Comparison of ENCODE assay signal across 16 cellular contexts in genomic region chr17:68424188-68424587, GRCh38. TPM values are rescaled to one million over a fixed set of nuclear protein-coding genes. Genes with fewer than 3 reads are reported as not detected.
A peak's percentile ranks its signal among the peaks of the same experiment; 100 is the strongest.
DNase-seq lines count a peak whose midpoint lies in the region; ATAC-seq and TF ChIP-seq lines count a peak whose summit lies in the region.
"Had no signal": no experiment of that assay in that cellular context is flagged by ENCODE, and none has a peak within 500 bp of the region (broad histone marks: within the 10 kb centered on the region; RNA-seq: fewer than 3 reads in every experiment).

No MANE protein-coding gene starts in this region.

- peak; percentile 41 for DNase-seq in ELF-1 (ENCODE audit: low read depth, low spot score)
- DNase-seq in H9, result no peak
- DNase-seq in neuronal stem cell (ENCODE audit: low spot score), result no peak
- no peak for DNase-seq in thyroid gland
- no peak for DNase-seq in activated naive CD8-positive, alpha-beta T cell treated with anti-CD3 and anti-CD28 coated beads, Interleukin-2, amount 50 U/mL, for 24 hours
- no peak for DNase-seq in CD14-positive monocyte (ENCODE audit: low spot score)
- DNase-seq in smooth muscle cell (lab: John Stamatoyannopoulos, UW; ENCODE audit: unreplicated experiment), result no peak
- DNase-seq: AML-193; CD4-positive, alpha-beta memory T cell; GF-D8; GM23248; IMR-90 had no signal

- H3K56ac ChIP-seq in H9 (ENCODE audit: insufficient read length, low read depth, low read length), result no peak overlapping the region

- no peak overlapping the region for H2BK20ac ChIP-seq in H9 (ENCODE audit: low read depth, low read length, poor library complexity, severe bottlenecking)

- H2BK12ac ChIP-seq in H9 (ENCODE audit: insufficient read length, low read depth, low read length), result no peak overlapping the region
- no peak overlapping the region for H2BK12ac ChIP-seq in neuronal stem cell (ENCODE audit: low read length)

- no peaks in the 10 kb centered on the region for H3K9me3 ChIP-seq in H9 (ENCODE audit: control insufficient read depth, low read depth, low read length)
- H3K9me3 ChIP-seq in neuronal stem cell (replicated peaks in 1 of 2; ENCODE audit: control insufficient read depth in 2 of 2, insufficient read depth in 1 of 2, low read depth in 1 of 2, low read length in 2 of 2), result no peaks in the 10 kb centered on the region
- no peaks in the 10 kb centered on the region for H3K9me3 ChIP-seq in thyroid gland
- no peaks in the 10 kb centered on the region for H3K9me3 ChIP-seq in smooth muscle cell (replicated peaks; ENCODE audit: low read depth)
- H3K9me3 ChIP-seq: A549, HAP-1 had no signal

- H3K36me3 Mint-ChIP-seq in H9 (ENCODE audit: insufficient read depth in 1 of 3, low read depth in 3 of 3) (peaks cover 21 to 38% (median 28%) of the 10 kb centered on the region in 3 experiments), CD14-positive monocyte (peaks cover 73 to 91% of the 10 kb centered on the region in 2 donors)
- H3K36me3 Mint-ChIP-seq in activated naive CD8-positive, alpha-beta T cell treated with anti-CD3 and anti-CD28 coated beads, Interleukin-2, amount 50 U/mL, for 24 hours (ENCODE audit: low read depth), result peaks cover 6% of the 10 kb centered on the region

- no peak overlapping the region for H3K9ac ChIP-seq in H9 (ENCODE audit: extremely low read depth, insufficient read length, low read length)
- no peak overlapping the region for H3K9ac ChIP-seq in neuronal stem cell (ENCODE audit: low read depth, low read length, poor library complexity)
- H3K9ac ChIP-seq in smooth muscle cell (ENCODE audit: low read depth), result no peak overlapping the region
- H3K9ac ChIP-seq: GM23248 had no signal

- H3K4me1 ChIP-seq in H9 (ENCODE audit: insufficient read depth, low read length) (no peaks in the 10 kb centered on the region), neuronal stem cell (ENCODE audit: control insufficient read depth in 2 of 2, insufficient read depth in 1 of 2, low read depth in 1 of 2, low read length in 2 of 2) (peaks cover 0 to 2% of the 10 kb centered on the region in 2 donors), thyroid gland (peaks cover 7 to 25% of the 10 kb centered on the region in 2 donors), smooth muscle cell (ENCODE audit: low read depth) (no peaks in the 10 kb centered on the region)
- H3K4me1 ChIP-seq: A549, HAP-1 had no signal

- no peaks in the 10 kb centered on the region for H3K79me2 ChIP-seq in H9 (ENCODE audit: insufficient read depth, low read length)
- no peaks in the 10 kb centered on the region for H3K79me2 ChIP-seq in smooth muscle cell (ENCODE audit: low read depth)

- H3K4me3 ChIP-seq in neuronal stem cell (ENCODE audit: low read length in 2 of 2) (no peak overlapping the region), thyroid gland (replicated peaks in 1 of 3) (no peak overlapping the region), smooth muscle cell (no peak overlapping the region)
- H3K4me3 ChIP-seq: A549, GM23248, HAP-1, K562 had no signal

- H3K27ac ChIP-seq in H9 (ENCODE audit: insufficient read length, low read depth, low read length) (no peak overlapping the region), neuronal stem cell (replicated peaks; ENCODE audit: low read length) (no peak overlapping the region), thyroid gland (peak overlapping the region in 2 of 3 donors; percentile 55 to 63), smooth muscle cell (ENCODE audit: low read depth) (no peak overlapping the region)
- H3K27ac ChIP-seq: A549, C4-2B, GM23248 had no signal

- H3K9me3 Mint-ChIP-seq in H9 (peaks cover 8% of the 10 kb centered on the region in 2 experiments; a peak in 3 of 5 replicates), CD14-positive monocyte (no peaks in the 10 kb centered on the region)
- H3K9me3 Mint-ChIP-seq in activated naive CD8-positive, alpha-beta T cell treated with anti-CD3 and anti-CD28 coated beads, Interleukin-2, amount 50 U/mL, for 24 hours, result no peaks in the 10 kb centered on the region

- no peak overlapping the region for H3K4me2 ChIP-seq in H9 (ENCODE audit: insufficient read depth, insufficient read length, low read length)
- H3K4me2 ChIP-seq in neuronal stem cell (ENCODE audit: insufficient read depth, low read length, poor library complexity, severe bottlenecking), result no peak overlapping the region
- H3K4me2 ChIP-seq in smooth muscle cell, result no peak overlapping the region
- H3K4me2 ChIP-seq: A549 had no signal

- no peaks in the 10 kb centered on the region for H4K20me1 ChIP-seq in H9 (ENCODE audit: control insufficient read depth, insufficient read depth, insufficient read length)
- no peaks in the 10 kb centered on the region for H4K20me1 ChIP-seq in smooth muscle cell (ENCODE audit: low read depth)

- H2AFZ ChIP-seq in H9 (ENCODE audit: low read length) (no peak overlapping the region), neuronal stem cell (ENCODE audit: low read length) (no peak overlapping the region), smooth muscle cell (ENCODE audit: low read depth) (no peak overlapping the region)
- H2AFZ ChIP-seq: GM23248 had no signal

- H3K79me1 ChIP-seq in H9 (ENCODE audit: insufficient read depth, low read depth, low read length, poor library complexity, severe bottlenecking), result no peaks in the 10 kb centered on the region
- H3K79me1 ChIP-seq in neuronal stem cell (ENCODE audit: low read depth, low read length), result no peaks in the 10 kb centered on the region

- H3T11ph ChIP-seq in H9 (ENCODE audit: low read length), result no peak overlapping the region

- H3K18ac ChIP-seq in H9 (ENCODE audit: insufficient read length, low read depth, low read length) (no peak overlapping the region), neuronal stem cell (ENCODE audit: low read length) (peak overlapping the region; percentile 46)

- H3K27ac Mint-ChIP-seq in H9 (peak overlapping the region; percentile 88 to 92 (median 90); a peak in 4 of 7 replicates), CD14-positive monocyte (no peak overlapping the region)
- no peak overlapping the region for H3K27ac Mint-ChIP-seq in activated naive CD8-positive, alpha-beta T cell treated with anti-CD3 and anti-CD28 coated beads, Interleukin-2, amount 50 U/mL, for 24 hours
- H3K27ac Mint-ChIP-seq: CD4-positive, alpha-beta memory T cell had no signal

- H2BK5ac ChIP-seq in H9 (ENCODE audit: insufficient read length, low read length) (no peak overlapping the region), neuronal stem cell (ENCODE audit: low read length) (no peak overlapping the region)

- H4K91ac ChIP-seq in H9 (ENCODE audit: insufficient read length, low read depth, low read length) (no peak overlapping the region), neuronal stem cell (ENCODE audit: low read depth, low read length, poor library complexity) (no peak overlapping the region)

- H3F3A ChIP-seq in smooth muscle cell (ENCODE audit: low read depth), result no peaks in the 10 kb centered on the region

- H3K23ac ChIP-seq in H9 (ENCODE audit: insufficient read length, low read depth, low read length), result no peak overlapping the region
- no peak overlapping the region for H3K23ac ChIP-seq in neuronal stem cell (ENCODE audit: low read depth, low read length, poor library complexity)

- TF ChIP-seq CTCF in H9 (conservative IDR thresholded peaks at IDR 0.05) (no peak), thyroid gland (IDR thresholded peaks at IDR 0.05) (no peak), CD14-positive monocyte (IDR thresholded peaks at IDR 0.05) (no peak), smooth muscle cell (IDR thresholded peaks at IDR 0.05; ENCODE audit: borderline replicate concordance, insufficient read depth, poor library complexity, severe bottlenecking) (no peak)

- H4K8ac ChIP-seq in H9 (replicated peaks; ENCODE audit: insufficient read length, low read depth, low read length), result no peak overlapping the region
- H4K8ac ChIP-seq in neuronal stem cell (ENCODE audit: low read depth, low read length), result no peak overlapping the region

- H3K4me1 Mint-ChIP-seq in H9, result peaks cover 19% of the 10 kb centered on the region in 2 experiments
- no peaks in the 10 kb centered on the region for H3K4me1 Mint-ChIP-seq in activated naive CD8-positive, alpha-beta T cell treated with anti-CD3 and anti-CD28 coated beads, Interleukin-2, amount 50 U/mL, for 24 hours
- no peaks in the 10 kb centered on the region for H3K4me1 Mint-ChIP-seq in CD14-positive monocyte

- H2BK15ac ChIP-seq in H9 (ENCODE audit: low read depth, low read length), result no peak overlapping the region
- no peak overlapping the region for H2BK15ac ChIP-seq in neuronal stem cell (ENCODE audit: low read length)

- no peaks in the 10 kb centered on the region for H3K23me2 ChIP-seq in H9 (ENCODE audit: insufficient read length, low read depth, low read length, poor library complexity, severe bottlenecking)

- H3K27me3 ChIP-seq in H9 (ENCODE audit: insufficient read depth, low read length) (no peaks in the 10 kb centered on the region), neuronal stem cell (ENCODE audit: control insufficient read depth in 3 of 3, insufficient read depth in 3 of 3, low read depth in 1 of 3, low read length in 3 of 3) (no peaks in the 10 kb centered on the region), thyroid gland (no peaks in the 10 kb centered on the region), smooth muscle cell (ENCODE audit: low read depth) (no peaks in the 10 kb centered on the region)

- no peak overlapping the region for H4K5ac ChIP-seq in H9 (ENCODE audit: insufficient read length, low read depth, low read length)

- no peak overlapping the region for H2AK5ac ChIP-seq in H9 (ENCODE audit: insufficient read length, low read length)
- H2AK5ac ChIP-seq in neuronal stem cell (ENCODE audit: low read depth, low read length), result no peak overlapping the region

- peaks cover 1% of the 10 kb centered on the region for H3K27me3 Mint-ChIP-seq in H9 (ENCODE audit: low read depth)
- H3K27me3 Mint-ChIP-seq in activated naive CD8-positive, alpha-beta T cell treated with anti-CD3 and anti-CD28 coated beads, Interleukin-2, amount 50 U/mL, for 24 hours, result no peaks in the 10 kb centered on the region
- peaks cover 1 to 3% (median 2%) of the 10 kb centered on the region in 3 donors for H3K27me3 Mint-ChIP-seq in CD14-positive monocyte (ENCODE audit: low read depth in 3 of 3)
- H3K27me3 Mint-ChIP-seq: CD4-positive, alpha-beta memory T cell had no signal

- TF ChIP-seq POLR2A in thyroid gland (IDR thresholded peaks at IDR 0.05), result no peak

- no peak overlapping the region for H2BK120ac ChIP-seq in H9 (ENCODE audit: low read depth, low read length, poor library complexity, severe bottlenecking)
- no peak overlapping the region for H2BK120ac ChIP-seq in neuronal stem cell (ENCODE audit: low read depth, low read length)

- H3K14ac ChIP-seq in H9 (ENCODE audit: insufficient read depth, low read length), result no peak overlapping the region
- no peak overlapping the region for H3K14ac ChIP-seq in neuronal stem cell (ENCODE audit: low read length)

- H3K4ac ChIP-seq in H9 (ENCODE audit: low read depth, low read length) (no peak overlapping the region), neuronal stem cell (ENCODE audit: low read length) (no peak overlapping the region)

- H3K4me3 Mint-ChIP-seq in H9, result no peak overlapping the region
- no peak overlapping the region for H3K4me3 Mint-ChIP-seq in activated naive CD8-positive, alpha-beta T cell treated with anti-CD3 and anti-CD28 coated beads, Interleukin-2, amount 50 U/mL, for 24 hours
- no peak overlapping the region for H3K4me3 Mint-ChIP-seq in CD14-positive monocyte
- H3K4me3 Mint-ChIP-seq: CD4-positive, alpha-beta memory T cell had no signal

- H3K36me3 ChIP-seq in neuronal stem cell (replicated peaks in 1 of 2; ENCODE audit: control insufficient read depth in 2 of 2, insufficient read depth in 2 of 2, low read length in 2 of 2) (peaks cover 1 to 36% of the 10 kb centered on the region in 2 donors), thyroid gland (peaks cover 24 to 33% of the 10 kb centered on the region in 2 donors), smooth muscle cell (ENCODE audit: low read depth) (peaks cover 38% of the 10 kb centered on the region)
- H3K36me3 ChIP-seq: HAP-1 had no signal

- intact Hi-C loops in thyroid gland (cut with DNase I) (no loop called here), CD14-positive monocyte (cut with micrococcal nuclease) (no loop called here)

- ATAC-seq in activated naive CD8-positive, alpha-beta T cell treated with anti-CD3 and anti-CD28 coated beads, Interleukin-2, amount 50 U/mL, for 24 hours, result no peak
- ATAC-seq: A549 had no signal

- no CpG with 5 or more reads among the region's 10 CpGs for WGBS in H9 (ENCODE audit: extremely low coverage, insufficient read length, low lambda C conversion rate)
- WGBS in neuronal stem cell (ENCODE audit: extremely low coverage in 2 of 2, insufficient read length in 2 of 2, insufficient replicate concordance in 1 of 2), 2 donors, result no CpG with 5 or more reads among the region's 10 CpGs
- 52 to 64% methylated on average over 10 of the region's 10 CpGs for WGBS in thyroid gland, 2 donors
- 96% methylated on average over 10 of the region's 10 CpGs for WGBS in smooth muscle cell (ENCODE audit: low lambda C conversion rate)

RNA-seq across cellular contexts. Expression of gene WIPI1, which starts 33.1 kb away (rescaled TPM):
- total RNA-seq in H9 (2021) (12.0 and 15.4 TPM in 2 replicates), thyroid gland (10 to 100 TPM; 50.0 to 89.8 (median 78.4) TPM), smooth muscle cell (177 and 196 TPM in 2 replicates)
- polyA plus RNA-seq in neuronal stem cell (2013, experiment 1 of 2), result 16.5 TPM
- polyA plus RNA-seq in neuronal stem cell (2013, experiment 2 of 2), result 15.9 TPM
- polyA plus RNA-seq in CD14-positive monocyte (10 to 100 TPM; 19.9 to 22.1 TPM), smooth muscle cell (169 and 188 TPM in 2 replicates)

Comparison
In these comparisons a context has a peak if more than half of its experiments do, and no peak if none do; other contexts are left out.
1. H3K27ac ChIP-seq: peak in thyroid gland (2 of 3); none in H9 (single experiment), neuronal stem cell (single experiment) and smooth muscle cell (single experiment).
2. H3K27ac Mint-ChIP-seq: peak in H9 (3 of 3); none in activated naive CD8-positive, alpha-beta T cell treated with anti-CD3 and anti-CD28 coated beads, Interleukin-2, amount 50 U/mL, for 24 hours (single experiment) and CD14-positive monocyte (0 of 7).